In the genomic region with DNA sequence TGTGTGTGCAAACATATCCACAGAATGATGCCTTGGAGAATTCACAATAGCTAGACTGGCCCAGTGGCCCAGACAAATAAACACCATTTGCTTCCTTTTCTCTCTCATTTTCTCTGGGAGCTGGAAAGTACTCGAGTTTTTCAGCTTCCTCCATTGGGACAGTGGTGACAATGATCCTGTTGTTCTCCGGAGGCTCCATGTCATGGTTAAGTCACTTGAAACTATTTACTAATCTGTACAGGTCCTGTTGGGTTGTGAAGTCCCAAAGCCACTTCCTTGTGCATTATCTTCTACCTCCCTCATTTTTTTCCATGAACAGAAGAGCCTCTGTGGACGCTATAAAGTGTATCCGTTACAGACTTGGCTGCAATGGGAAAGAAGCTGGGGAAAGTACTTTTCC, we compare ENCODE assay signal across 22 cellular contexts.
A peak's percentile ranks its signal among the peaks of the same experiment; 100 is the strongest.
DNase-seq lines count a peak whose midpoint lies in the region; ATAC-seq, FAIRE-seq and TF ChIP-seq lines count a peak whose summit lies in the region.
"Had no signal": no experiment of that assay in that cellular context is flagged by ENCODE, and none has a peak within 500 bp of the region (broad histone marks: within the 10 kb centered on the region; RNA-seq: fewer than 3 reads in every experiment).

No MANE protein-coding gene starts in this region.

- H3K4me3 ChIP-seq in body of pancreas (no peak overlapping the region), pancreas (no peak overlapping the region)
- H3K4me3 ChIP-seq: SK-N-MC had no signal

- H3K27ac ChIP-seq in body of pancreas (peak overlapping the region in 2 of 4 donors; percentile 35 to 46), pancreas (peak overlapping the region in 3 of 4 donors; percentile 28 to 59 (median 41))
- H3K27ac ChIP-seq: SK-N-MC had no signal

- intact Hi-C loops in body of pancreas (cut with DNase I) (no loop called here), pancreas (cut with DNase I) (no loop called here)

- no peak for FAIRE-seq in pancreas (lab: Jason Lieb, UNC)
- FAIRE-seq: GM12891, GM19239, RCC 7860 had no signal

- H3K4me1 ChIP-seq in body of pancreas (peaks cover 6% of the 10 kb centered on the region), pancreas (no peaks in the 10 kb centered on the region)

- TF ChIP-seq POLR2A in body of pancreas (IDR thresholded peaks at IDR 0.05): no peak

- H3K9me3 ChIP-seq in body of pancreas (no peaks in the 10 kb centered on the region), pancreas (no peaks in the 10 kb centered on the region)

- H3K36me3 ChIP-seq in body of pancreas (replicated peaks in 1 of 2; ENCODE audit: insufficient read depth in 1 of 2, low read depth in 2 of 2): no peaks in the 10 kb centered on the region
- no peaks in the 10 kb centered on the region for H3K36me3 ChIP-seq in pancreas

- H3K27me3 ChIP-seq in body of pancreas: no peaks in the 10 kb centered on the region
- H3K27me3 ChIP-seq in pancreas: no peaks in the 10 kb centered on the region

- peak; percentile 68 for ATAC-seq in body of pancreas
- peak in 3 of 4 donors; percentile 51 to 84 (median 68) for ATAC-seq in pancreas
- ATAC-seq in GM21515 (IDR thresholded peaks at IDR 0.05; ENCODE audit: unreplicated experiment): no peak
- ATAC-seq in HG03354 (IDR thresholded peaks at IDR 0.05; ENCODE audit: poor library complexity, severe bottlenecking, unreplicated experiment): no peak
- ATAC-seq: HCT116 had no signal

- peak; percentile 53 for DNase-seq in NCI-H2196 (lab: John Stamatoyannopoulos, UW; ENCODE audit: unreplicated experiment)
- no peak for DNase-seq in NCI-H2196 treated with DMSO at 0.1 percent for 48 hours (lab: John Stamatoyannopoulos, UW; ENCODE audit: unreplicated experiment)
- peak; percentile 11 for DNase-seq in HT1080 (ENCODE audit: low read depth)
- peak in 1 of 4 donors; percentile 2 for DNase-seq in body of pancreas
- no peak for DNase-seq in pancreas
- no peak for DNase-seq in ureter (ENCODE audit: low spot score)
- DNase-seq: COR-L47, GOT3, Kasumi-1, NCI-H1105, NCI-H1694, NCI-H2107, NCI-H446, NCI-H526 treated with DMSO at 0.1 percent for 48 hours, Right ventricle myocardium superior had no signal

- 17 to 33% methylated on average over 4 of the region's 4 CpGs for WGBS in body of pancreas, 2 donors
- 23 to 29% methylated on average over 4 of the region's 4 CpGs for WGBS in pancreas, 2 donors

- no peak for TF ChIP-seq CTCF in body of pancreas (IDR thresholded peaks at IDR 0.05)
- TF ChIP-seq CTCF in pancreas (IDR thresholded peaks at IDR 0.05): no peak

Comparison
In these comparisons a context has a peak if more than half of its experiments do, and no peak if none do; other contexts are left out.
1. DNase-seq: peak in NCI-H2196 (single experiment) and HT1080 (single experiment); none in NCI-H2196 treated with DMSO at 0.1 percent for 48 hours (single experiment), pancreas (0 of 6) and ureter (single experiment).
2. ATAC-seq: peak in body of pancreas (single experiment) and pancreas (3 of 4); none in GM21515 (single experiment) and HG03354 (single experiment).